ENCODE assay signal across 8 cellular contexts in genomic region chr15:77069521-77070121, GRCh38. TPM values are rescaled to one million over a fixed set of nuclear protein-coding genes. Genes with fewer than 3 reads are reported as not detected.
DNase-seq lines count a peak whose midpoint lies in the region; ATAC-seq and TF ChIP-seq lines count a peak whose summit lies in the region.

No MANE protein-coding gene starts in this region.

- in situ Hi-C loops in GM23248 (cut with MboI): no loop called here

- DNase-seq in GM23248 (peak; percentile 29), NT2/D1 (ENCODE audit: low read depth, low spot score) (no peak), endodermal cell (no peak), neural progenitor cell (ENCODE audit: low spot score) (no peak), UCSD-AML1 (lab: John Stamatoyannopoulos, UW; ENCODE audit: unreplicated experiment) (no peak), ecto neural progenitor cell (ENCODE audit: low spot score) (no peak)

- ATAC-seq in HG03378 (IDR thresholded peaks at IDR 0.05; ENCODE audit: unreplicated experiment): no peak
- no peak for ATAC-seq in HG03196 (IDR thresholded peaks at IDR 0.05; ENCODE audit: unreplicated experiment)

- H3K36me3 ChIP-seq in GM23248 (ENCODE audit: low read depth) (no peaks in the 10 kb centered on the region), NT2/D1 (ENCODE audit: insufficient read depth, insufficient read length, low read length) (peaks cover 19% of the 10 kb centered on the region), endodermal cell (ENCODE audit: control insufficient read depth, insufficient read depth, low read length) (peaks cover 18% of the 10 kb centered on the region), neural progenitor cell (no peaks in the 10 kb centered on the region)

- H3K4me3 Mint-ChIP-seq in endodermal cell (peak overlapping the region; percentile 59), neural progenitor cell (peak overlapping the region; percentile 90)

- H3K79me2 ChIP-seq in GM23248 (ENCODE audit: insufficient read depth) (peaks cover 57% of the 10 kb centered on the region), neural progenitor cell (ENCODE audit: low read depth) (peaks cover 59% of the 10 kb centered on the region)

- peaks cover 5% of the 10 kb centered on the region; the same call in 1 of the 2 replicates for H4K20me1 ChIP-seq in GM23248 (ENCODE audit: insufficient read depth)
- peaks cover 58% of the 10 kb centered on the region for H4K20me1 ChIP-seq in neural progenitor cell (ENCODE audit: low read depth)

- H3K4me2 ChIP-seq in GM23248 (ENCODE audit: unreplicated experiment) (peak overlapping the region; percentile 89), neural progenitor cell (peak overlapping the region; percentile 98)

- TF ChIP-seq CTCF in endodermal cell (conservative IDR thresholded peaks at IDR 0.05) (no peak), neural progenitor cell (IDR thresholded peaks at IDR 0.05) (no peak)

- H3K4me1 ChIP-seq in GM23248 (ENCODE audit: insufficient read depth): peaks cover 28% of the 10 kb centered on the region
- H3K4me1 ChIP-seq in NT2/D1 (ENCODE audit: insufficient read depth, insufficient read length): no peaks in the 10 kb centered on the region
- H3K4me1 ChIP-seq in endodermal cell (ENCODE audit: control insufficient read depth, insufficient read depth, low read length): peaks cover 2% of the 10 kb centered on the region
- H3K4me1 ChIP-seq in neural progenitor cell: peaks cover 23% of the 10 kb centered on the region

- peak overlapping the region; percentile 67 for H2AFZ ChIP-seq in GM23248
- no peak overlapping the region for H2AFZ ChIP-seq in neural progenitor cell (replicated peaks)

- H3K9ac ChIP-seq in GM23248 (peak overlapping the region; percentile 83), NT2/D1 (ENCODE audit: insufficient read length, low read depth) (peak overlapping the region; percentile 45), endodermal cell (ENCODE audit: extremely low read depth, low read length, poor library complexity, severe bottlenecking) (peak overlapping the region; percentile 71), neural progenitor cell (peak overlapping the region; percentile 76)

- no peaks in the 10 kb centered on the region for H3K9me3 ChIP-seq in GM23248 (ENCODE audit: low read depth)
- H3K9me3 ChIP-seq in NT2/D1 (ENCODE audit: insufficient read depth, low read length): no peaks in the 10 kb centered on the region
- H3K9me3 ChIP-seq in endodermal cell (ENCODE audit: control insufficient read depth, low read length): no peaks in the 10 kb centered on the region
- no peaks in the 10 kb centered on the region for H3K9me3 ChIP-seq in neural progenitor cell (ENCODE audit: low read depth)

- peaks cover 4% of the 10 kb centered on the region for H3K27me3 Mint-ChIP-seq in endodermal cell (ENCODE audit: insufficient read depth)
- H3K27me3 Mint-ChIP-seq in neural progenitor cell (ENCODE audit: insufficient read depth, low read depth): peaks cover 2% of the 10 kb centered on the region

- no peaks in the 10 kb centered on the region for H3K9me2 ChIP-seq in GM23248 (ENCODE audit: insufficient read depth)

- H3K9me3 Mint-ChIP-seq in endodermal cell: no peaks in the 10 kb centered on the region
- H3K9me3 Mint-ChIP-seq in neural progenitor cell: no peaks in the 10 kb centered on the region

- H3K27ac Mint-ChIP-seq in endodermal cell (no peak overlapping the region), neural progenitor cell (peak overlapping the region; percentile 42)

- peak overlapping the region; percentile 95 for H3K4me3 ChIP-seq in GM23248
- peak overlapping the region; percentile 80 for H3K4me3 ChIP-seq in NT2/D1 (ENCODE audit: insufficient read length, low read depth)
- H3K4me3 ChIP-seq in endodermal cell (ENCODE audit: low read length): peak overlapping the region; percentile 92
- H3K4me3 ChIP-seq in neural progenitor cell: peak overlapping the region; percentile 88

- H3F3A ChIP-seq in GM23248 (ENCODE audit: insufficient read depth): peaks cover 16% of the 10 kb centered on the region
- H3F3A ChIP-seq in neural progenitor cell (ENCODE audit: low read depth): peaks cover 8% of the 10 kb centered on the region

- peaks cover 7% of the 10 kb centered on the region for H3K36me3 Mint-ChIP-seq in endodermal cell (ENCODE audit: low read depth)
- peaks cover 14% of the 10 kb centered on the region for H3K36me3 Mint-ChIP-seq in neural progenitor cell

- H3K27ac ChIP-seq in GM23248 (peak overlapping the region; percentile 69; the same call in 1 of the 2 replicates), endodermal cell (ENCODE audit: low read depth, low read length) (no peak overlapping the region), neural progenitor cell (no peak overlapping the region)

- no peaks in the 10 kb centered on the region for H3K27me3 ChIP-seq in GM23248 (replicated peaks; ENCODE audit: insufficient read depth)
- peaks cover 2% of the 10 kb centered on the region for H3K27me3 ChIP-seq in NT2/D1 (ENCODE audit: insufficient read depth, insufficient read length)
- H3K27me3 ChIP-seq in endodermal cell (ENCODE audit: control insufficient read depth, insufficient read depth, low read length, poor library complexity, severe bottlenecking): no peaks in the 10 kb centered on the region
- H3K27me3 ChIP-seq in neural progenitor cell: no peaks in the 10 kb centered on the region

- 22 to 24% methylated on average over 13 of the region's 13 CpGs for WGBS in GM23248 (ENCODE audit: low coverage in 1 of 2, low lambda C conversion rate in 2 of 2, missing lambda C conversion rate in 2 of 2), 2 experiments
- WGBS in endodermal cell (ENCODE audit: insufficient coverage in 1 of 2, insufficient read length in 1 of 2), 2 experiments: 46 to 66% methylated on average over 8 to 13 of the region's 13 CpGs

- H3K4me1 Mint-ChIP-seq in endodermal cell (peaks cover 28% of the 10 kb centered on the region), neural progenitor cell (peaks cover 37% of the 10 kb centered on the region)

RNA-seq across cellular contexts. Expression of gene TSPAN3, which starts 1.3 kb away (rescaled TPM):
- 321 and 332 TPM in 2 replicates for total RNA-seq in GM23248 (2014; rRNA removed; shearing (Covaris generic))
- 307 and 320 TPM in 2 replicates for polyA plus RNA-seq in GM23248 (2016; fragmentation: Nextera tagmentation; extraction: Ambion mirVana)
- total RNA-seq in endodermal cell (100 to 1,000 TPM; 188 to 211 TPM), neural progenitor cell (ENCODE audit: low replicate concordance) (331 and 474 TPM in 2 replicates)
- polyA plus RNA-seq in endodermal cell (2013, experiment 1 of 2): 230 TPM
- 213 TPM for polyA plus RNA-seq in endodermal cell (2013, experiment 2 of 2)
